Comparison of ENCODE assay signal across 1 cellular context in the genomic region with DNA sequence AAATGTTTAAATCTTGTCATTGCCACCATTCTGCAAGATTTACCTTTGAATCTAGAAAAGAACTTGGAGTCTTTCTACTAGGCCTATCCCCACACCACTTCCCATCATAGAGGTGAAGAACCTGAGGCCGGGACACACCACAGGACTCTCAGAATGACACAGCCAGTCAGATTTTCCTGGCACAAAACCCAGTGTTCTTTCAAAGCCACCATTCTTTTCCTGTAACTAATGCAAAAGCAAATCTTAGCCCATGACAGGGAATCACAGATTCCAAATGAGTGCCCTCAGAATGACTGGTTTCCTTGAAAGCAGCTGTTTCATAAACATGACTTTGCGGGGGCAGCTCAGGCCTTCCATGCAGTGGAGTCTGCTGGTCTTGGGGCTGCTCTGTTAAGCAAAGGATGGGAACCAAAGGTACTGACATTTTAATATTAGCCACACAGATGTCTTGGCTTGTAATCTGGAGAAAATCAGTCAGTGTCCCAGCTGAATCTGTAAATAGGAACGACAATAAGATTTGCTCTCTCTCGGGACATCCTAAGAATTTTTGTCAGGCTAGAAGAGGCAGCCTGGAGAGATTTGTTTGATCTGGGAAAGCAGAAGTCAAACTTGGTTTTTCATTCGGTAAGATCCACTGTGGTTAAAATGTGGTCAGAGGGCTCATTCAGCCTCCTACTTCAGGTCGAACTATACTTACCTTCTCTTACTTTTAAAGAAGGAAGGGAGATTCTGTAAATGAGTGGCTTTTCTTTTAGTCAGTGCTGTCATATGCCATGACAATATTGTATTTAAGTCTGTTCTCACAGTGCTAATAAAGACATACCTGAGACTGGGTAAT.
TF ChIP-seq lines count a peak whose summit lies in the region.

No MANE protein-coding gene starts in this region.

TF ChIP-seq in GM12878, 131 proteins besides CTCF, POLR2A, EP300 and RAD21 (continued from another document):
- TF ChIP-seq SPI1 (IDR thresholded peaks at IDR 0.05; ENCODE audit: borderline replicate concordance, insufficient read depth, low read depth, low read length) (peak; percentile 85; the same call in 1 of the 2 replicates), IRF4 (IDR thresholded peaks at IDR 0.05; ENCODE audit: low read depth, low read length) (peak; percentile 66; the same call in 1 of the 2 replicates), NRF1 (conservative IDR thresholded peaks at IDR 0.05; ENCODE audit: low read depth, low read length) (no peak), POLR2AphosphoS2 (IDR thresholded peaks at IDR 0.05; ENCODE audit: low read depth, low read length) (no peak), BCL11A (IDR thresholded peaks at IDR 0.05; ENCODE audit: low read depth, low read length) (0 out of 2 replicates have a peak, but pooled peaks have one; percentile 54), BMI1 (IDR thresholded peaks at IDR 0.05; ENCODE audit: borderline replicate concordance) (no peak)
- TF ChIP-seq, protein P1, sequence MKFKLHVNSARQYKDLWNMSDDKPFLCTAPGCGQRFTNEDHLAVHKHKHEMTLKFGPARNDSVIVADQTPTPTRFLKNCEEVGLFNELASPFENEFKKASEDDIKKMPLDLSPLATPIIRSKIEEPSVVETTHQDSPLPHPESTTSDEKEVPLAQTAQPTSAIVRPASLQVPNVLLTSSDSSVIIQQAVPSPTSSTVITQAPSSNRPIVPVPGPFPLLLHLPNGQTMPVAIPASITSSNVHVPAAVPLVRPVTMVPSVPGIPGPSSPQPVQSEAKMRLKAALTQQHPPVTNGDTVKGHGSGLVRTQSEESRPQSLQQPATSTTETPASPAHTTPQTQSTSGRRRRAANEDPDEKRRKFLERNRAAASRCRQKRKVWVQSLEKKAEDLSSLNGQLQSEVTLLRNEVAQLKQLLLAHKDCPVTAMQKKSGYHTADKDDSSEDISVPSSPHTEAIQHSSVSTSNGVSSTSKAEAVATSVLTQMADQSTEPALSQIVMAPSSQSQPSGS (IDR thresholded peaks at IDR 0.05; ENCODE audit: low read length), result peak; percentile 63
- TF ChIP-seq, protein P2, sequence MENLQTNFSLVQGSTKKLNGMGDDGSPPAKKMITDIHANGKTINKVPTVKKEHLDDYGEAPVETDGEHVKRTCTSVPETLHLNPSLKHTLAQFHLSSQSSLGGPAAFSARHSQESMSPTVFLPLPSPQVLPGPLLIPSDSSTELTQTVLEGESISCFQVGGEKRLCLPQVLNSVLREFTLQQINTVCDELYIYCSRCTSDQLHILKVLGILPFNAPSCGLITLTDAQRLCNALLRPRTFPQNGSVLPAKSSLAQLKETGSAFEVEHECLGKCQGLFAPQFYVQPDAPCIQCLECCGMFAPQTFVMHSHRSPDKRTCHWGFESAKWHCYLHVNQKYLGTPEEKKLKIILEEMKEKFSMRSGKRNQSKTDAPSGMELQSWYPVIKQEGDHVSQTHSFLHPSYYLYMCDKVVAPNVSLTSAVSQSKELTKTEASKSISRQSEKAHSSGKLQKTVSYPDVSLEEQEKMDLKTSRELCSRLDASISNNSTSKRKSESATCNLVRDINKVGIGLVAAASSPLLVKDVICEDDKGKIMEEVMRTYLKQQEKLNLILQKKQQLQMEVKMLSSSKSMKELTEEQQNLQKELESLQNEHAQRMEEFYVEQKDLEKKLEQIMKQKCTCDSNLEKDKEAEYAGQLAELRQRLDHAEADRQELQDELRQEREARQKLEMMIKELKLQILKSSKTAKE (IDR thresholded peaks at IDR 0.05; ENCODE audit: low read depth, poor library complexity, severe bottlenecking), result no peak
- TF ChIP-seq, protein P3, sequence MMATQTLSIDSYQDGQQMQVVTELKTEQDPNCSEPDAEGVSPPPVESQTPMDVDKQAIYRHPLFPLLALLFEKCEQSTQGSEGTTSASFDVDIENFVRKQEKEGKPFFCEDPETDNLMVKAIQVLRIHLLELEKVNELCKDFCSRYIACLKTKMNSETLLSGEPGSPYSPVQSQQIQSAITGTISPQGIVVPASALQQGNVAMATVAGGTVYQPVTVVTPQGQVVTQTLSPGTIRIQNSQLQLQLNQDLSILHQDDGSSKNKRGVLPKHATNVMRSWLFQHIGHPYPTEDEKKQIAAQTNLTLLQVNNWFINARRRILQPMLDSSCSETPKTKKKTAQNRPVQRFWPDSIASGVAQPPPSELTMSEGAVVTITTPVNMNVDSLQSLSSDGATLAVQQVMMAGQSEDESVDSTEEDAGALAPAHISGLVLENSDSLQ (IDR thresholded peaks at IDR 0.05), result no peak
